8 cellular contexts compared by ENCODE assay signal in genomic region chrX:154738013-154738738, GRCh38. TPM values are rescaled to one million over a fixed set of nuclear protein-coding genes. Genes with fewer than 3 reads are reported as not detected.
DNase-seq lines count a peak whose midpoint lies in the region; ATAC-seq and TF ChIP-seq lines count a peak whose summit lies in the region.
"Had no signal": no experiment of that assay in that cellular context is flagged by ENCODE, and none has a peak within 500 bp of the region (broad histone marks: within the 10 kb centered on the region; RNA-seq: fewer than 3 reads in every experiment).

No MANE protein-coding gene starts in this region.

- H3K4me1 ChIP-seq in spleen, result peaks cover 19 to 90% (median 52%) of the 10 kb centered on the region in 6 donors

- H3K4me1 Mint-ChIP-seq in T-cell, result peaks cover 62 to 88% (median 70%) of the 10 kb centered on the region in 3 donors

- peaks cover 7% of the 10 kb centered on the region for H3K36me3 Mint-ChIP-seq in T-cell

- H3K27ac Mint-ChIP-seq in T-cell, result peak overlapping the region; percentile 77 to 86

- H3K27me3 ChIP-seq in spleen (replicated peaks in 1 of 7), result no peaks in the 10 kb centered on the region

- TF ChIP-seq POLR2A in spleen (IDR thresholded peaks at IDR 0.05), result no peak

- H3K27ac ChIP-seq in spleen, result peak overlapping the region in 7 of 8 donors; percentile 55 to 90 (median 80)
- H3K27ac ChIP-seq: VCaP had no signal

- DNase-seq in HCEC 1CT (peak; percentile 81), T-cell (peak in 2 of 34 experiments; percentile 23), fibroblast of pulmonary artery (ENCODE audit: low read depth) (peak; percentile 89), spleen (no peak), ecto neural progenitor cell (ENCODE audit: low spot score) (no peak)

- 11 to 38% (median 23%) methylated on average over 8 of the region's 8 CpGs for WGBS in spleen, 5 donors

- H3K4me3 ChIP-seq in fibroblast of pulmonary artery (replicated peaks; ENCODE audit: low read depth, low read length) (no peak overlapping the region), spleen (no peak overlapping the region)

- TF ChIP-seq CTCF in fibroblast of pulmonary artery (IDR thresholded peaks at IDR 0.05; ENCODE audit: low read length, missing control alignments) (no peak), spleen (IDR thresholded peaks at IDR 0.05 in 8 of 11, conservative IDR thresholded peaks at IDR 0.05 in 3 of 11) (no peak)

- H3K9me3 Mint-ChIP-seq in T-cell, result no peaks in the 10 kb centered on the region

- H3K36me3 ChIP-seq in spleen, result no peaks in the 10 kb centered on the region

- H3K4me3 Mint-ChIP-seq in T-cell, result peak overlapping the region in 1 of 3 donors; percentile 34

- peaks cover 0 to 23% of the 10 kb centered on the region in 2 donors for H3K27me3 Mint-ChIP-seq in T-cell

- POLR2A ChIA-PET in T-cell (lab: Charles Lee), result interaction anchor here in 1 of 2 donors (1.0 kb wide), 1 partner anchor 9 kb away, joined by 7 read pairs; no protein-coding TSS in a partner anchor

- CTCF ChIA-PET in T-cell (lab: Charles Lee), result interaction anchor here in 1 of 2 donors (0.8 to 1.6 kb wide), 4 partner anchors 8 to 20 kb away, joined by 3 to 6 read pairs (median 4); no protein-coding TSS in a partner anchor

- no peaks in the 10 kb centered on the region for H3K9me3 ChIP-seq in spleen

- intact Hi-C loops in spleen (cut with DNase I; ENCODE audit: low total_unique reads), result no loop called here

- ATAC-seq in T-cell (replicated peaks in 1 of 4) (peak in 2 of 4 experiments; percentile 45 to 48), HG03439 (IDR thresholded peaks at IDR 0.05; ENCODE audit: unreplicated experiment) (no peak), GM21825 (IDR thresholded peaks at IDR 0.05; ENCODE audit: unreplicated experiment) (no peak)

RNA-seq across cellular contexts. Expression of gene GAB3, which starts 12.7 kb away (rescaled TPM):
- total RNA-seq in T-cell (10 to 100 TPM in 4 of 5 donors, 1 to 10 TPM in 1; 9.1 to 26.2 (median 18.4) TPM), spleen (10 to 100 TPM; 22.1 to 40.3 (median 36.1) TPM)
- polyA plus RNA-seq in spleen, result 1 to 10 TPM; 7.4 to 8.4 (median 7.9) TPM

RNA-seq across cellular contexts. Expression of gene DKC1, which starts 24.5 kb away (rescaled TPM):
- 10 to 100 TPM; 56.5 to 63.2 (median 58.5) TPM for total RNA-seq in T-cell
- total RNA-seq in spleen, result 10 to 100 TPM; 32.0 to 54.4 (median 39.3) TPM
- polyA plus RNA-seq in spleen, result 10 to 100 TPM; 34.0 to 42.7 (median 38.8) TPM

Comparison
In these comparisons a context has a peak if more than half of its experiments do, and no peak if none do; other contexts are left out.
1. DNase-seq: peak in HCEC 1CT (single experiment) and fibroblast of pulmonary artery (single experiment); none in spleen (single experiment) and ecto neural progenitor cell (single experiment).